Comparison of ENCODE assay signal across 18 cellular contexts in the genomic region with DNA sequence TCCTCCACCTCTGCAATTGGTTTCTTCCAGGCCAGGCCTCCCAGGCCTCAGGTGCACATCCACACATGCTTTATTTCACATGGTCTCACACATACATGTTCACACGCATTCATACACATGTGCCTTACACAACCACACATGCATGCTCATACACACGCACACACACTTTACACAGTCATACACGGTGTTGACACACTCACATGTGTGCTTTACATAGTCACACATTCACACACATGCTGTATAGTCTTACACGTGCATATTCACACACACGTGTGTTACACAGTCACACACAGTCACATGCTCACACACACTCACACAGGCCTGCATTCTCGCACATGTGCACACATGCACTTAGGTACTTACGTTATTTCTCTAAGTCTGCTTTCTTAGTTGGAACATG.
"Had no signal": no experiment of that assay in that cellular context is flagged by ENCODE, and none has a peak within 500 bp of the region (broad histone marks: within the 10 kb centered on the region; RNA-seq: fewer than 3 reads in every experiment).

No MANE protein-coding gene starts in this region.

- DNase-seq: activated B cell treated with CpG ODN at 0.5 μM for 24 hours; activated CD4-positive, alpha-beta T cell treated with anti-CD3 and anti-CD28 coated beads for 48 hours; activated CD8-positive, alpha-beta T cell treated with anti-CD3 and anti-CD28 coated beads for 36 hours; activated naive CD4-positive, alpha-beta T cell treated with anti-CD3 and anti-CD28 coated beads for 36 hours; activated T-cell treated with anti-CD3 and anti-CD28 coated beads, Interleukin-2, amount 50 U/mL, for 24 hours; brain microvascular endothelial cell; central memory CD4-positive, alpha-beta T cell; left ventricle myocardium superior; mucosa of descending colon; naive B cell; pancreas; stimulated activated CD4-positive, alpha-beta T cell treated with anti-CD3 and anti-CD28 coated beads, Interleukin-4, amount 100 ng/mL, for 4 hours; stimulated activated naive CD4-positive, alpha-beta T cell; T-cell; T-helper 9 cell; tibial artery had no signal

- H3K4me3 Mint-ChIP-seq: activated B cell treated with CpG ODN at 0.5 μM for 24 hours; activated CD8-positive, alpha-beta T cell treated with anti-CD3 and anti-CD28 coated beads for 36 hours; activated naive CD4-positive, alpha-beta T cell treated with anti-CD3 and anti-CD28 coated beads for 36 hours; activated T-cell treated with anti-CD3 and anti-CD28 coated beads, Interleukin-2, amount 50 U/mL, for 24 hours; naive B cell; T-cell had no signal

- H3K27ac Mint-ChIP-seq: activated B cell treated with CpG ODN at 0.5 μM for 24 hours; activated CD8-positive, alpha-beta T cell treated with anti-CD3 and anti-CD28 coated beads for 36 hours; activated naive CD4-positive, alpha-beta T cell treated with anti-CD3 and anti-CD28 coated beads for 36 hours; activated T-cell treated with anti-CD3 and anti-CD28 coated beads, Interleukin-2, amount 50 U/mL, for 24 hours; naive B cell had no signal

- ATAC-seq: activated CD8-positive, alpha-beta T cell treated with anti-CD3 and anti-CD28 coated beads for 36 hours; left ventricle myocardium superior; mucosa of descending colon; pancreas; T-cell had no signal

- H3K36me3 Mint-ChIP-seq: naive B cell, T-cell had no signal

- H3K9me3 ChIP-seq: mucosa of descending colon, neutrophil, pancreas, sigmoid colon, tibial artery had no signal

- H3K4me3 ChIP-seq: mucosa of descending colon, pancreas, sigmoid colon, tibial artery had no signal

- H3K27ac ChIP-seq: brain microvascular endothelial cell, neutrophil, pancreas, sigmoid colon, tibial artery had no signal

- H3K4me1 Mint-ChIP-seq: activated B cell treated with CpG ODN at 0.5 μM for 24 hours, naive B cell had no signal

- H3K27me3 Mint-ChIP-seq: activated B cell treated with CpG ODN at 0.5 μM for 24 hours; activated CD8-positive, alpha-beta T cell treated with anti-CD3 and anti-CD28 coated beads for 36 hours; activated T-cell treated with anti-CD3 and anti-CD28 coated beads, Interleukin-2, amount 50 U/mL, for 24 hours; naive B cell had no signal

- H3K36me3 ChIP-seq: brain microvascular endothelial cell, neutrophil, pancreas, sigmoid colon, tibial artery had no signal

- H3K9me3 Mint-ChIP-seq: activated B cell treated with CpG ODN at 0.5 μM for 24 hours; activated CD8-positive, alpha-beta T cell treated with anti-CD3 and anti-CD28 coated beads for 36 hours; activated naive CD4-positive, alpha-beta T cell treated with anti-CD3 and anti-CD28 coated beads for 36 hours; activated T-cell treated with anti-CD3 and anti-CD28 coated beads, Interleukin-2, amount 50 U/mL, for 24 hours; naive B cell; T-cell had no signal

- H3K27me3 ChIP-seq: brain microvascular endothelial cell, neutrophil, pancreas, sigmoid colon, tibial artery had no signal
